Comparison of ENCODE assay signal across 26 cellular contexts in genomic region chr10:93149761-93150160, GRCh38.
DNase-seq lines count a peak whose midpoint lies in the region; ATAC-seq and TF ChIP-seq lines count a peak whose summit lies in the region.
"Had no signal": no experiment of that assay in that cellular context is flagged by ENCODE, and none has a peak within 500 bp of the region (broad histone marks: within the 10 kb centered on the region; RNA-seq: fewer than 3 reads in every experiment).

No MANE protein-coding gene starts in this region.

- H3K9me3 ChIP-seq in Karpas-422 (ENCODE audit: low read length) (no peaks in the 10 kb centered on the region), lower lobe of right lung (peaks cover 4% of the 10 kb centered on the region)
- H3K9me3 ChIP-seq: adrenal gland, right lobe of liver, tibial artery had no signal

- H3K4me1 ChIP-seq in Karpas-422 (ENCODE audit: low read length), result no peaks in the 10 kb centered on the region
- no peaks in the 10 kb centered on the region for H3K4me1 ChIP-seq in lower lobe of right lung
- H3K4me1 ChIP-seq: adrenal gland, right lobe of liver had no signal

- H3K4me3 ChIP-seq in brain microvascular endothelial cell (ENCODE audit: low read depth, low read length), result no peak overlapping the region
- no peak overlapping the region for H3K4me3 ChIP-seq in fibroblast of the aortic adventitia (ENCODE audit: low read depth, low read length)
- H3K4me3 ChIP-seq in Karpas-422 (ENCODE audit: low read length), result no peak overlapping the region
- no peak overlapping the region for H3K4me3 ChIP-seq in lower lobe of right lung
- H3K4me3 ChIP-seq: adrenal gland, GM12878, heart right ventricle, right lobe of liver, tibial artery had no signal

- H3K36me3 ChIP-seq in brain microvascular endothelial cell (replicated peaks), result no peaks in the 10 kb centered on the region
- no peaks in the 10 kb centered on the region for H3K36me3 ChIP-seq in Karpas-422 (ENCODE audit: insufficient read depth, low read length)
- no peaks in the 10 kb centered on the region for H3K36me3 ChIP-seq in lower lobe of right lung
- H3K36me3 ChIP-seq: adrenal gland, heart right ventricle, right lobe of liver, tibial artery had no signal

- DNase-seq in LHCN-M2 (ENCODE audit: low read depth), result peak; percentile 10
- peak; percentile 18 for DNase-seq in brain microvascular endothelial cell
- DNase-seq in fibroblast of the aortic adventitia (ENCODE audit: low read depth), result peak; percentile 46
- no peak for DNase-seq in HCEC 1CT
- no peak for DNase-seq in Karpas-422
- no peak for DNase-seq in lower lobe of right lung
- DNase-seq: adrenal gland; effector CD8-positive, alpha-beta T cell; heart right ventricle; kidney glomerular epithelial cell; midbrain; NCI-H1417 treated with DMSO at 0.1 percent for 48 hours; NCI-H2029 treated with DMSO at 0.1 percent for 48 hours; NCI-H526 treated with DMSO at 0.1 percent for 48 hours; nucleus accumbens; right lobe of liver; SHP77; stimulated activated CD4-positive, alpha-beta T cell treated with anti-CD3 and anti-CD28 coated beads, Interleukin-4, amount 100 ng/mL, for 1 hour; T-helper 17 cell; tibial artery had no signal

- no peak overlapping the region for H2AFZ ChIP-seq in Karpas-422 (ENCODE audit: low read length)

- H4K20me1 ChIP-seq in Karpas-422 (ENCODE audit: insufficient read depth, low read depth, low read length), result no peaks in the 10 kb centered on the region

- H3K27ac ChIP-seq in brain microvascular endothelial cell (no peak overlapping the region), Karpas-422 (ENCODE audit: low read length) (no peak overlapping the region), lower lobe of right lung (no peak overlapping the region)
- H3K27ac ChIP-seq: adrenal gland, epithelial cell of prostate, foreskin keratinocyte, heart right ventricle, right lobe of liver, tibial artery had no signal

- H3K4me2 ChIP-seq in Karpas-422 (ENCODE audit: low read depth, low read length, poor library complexity, severe bottlenecking), result no peak overlapping the region

- H3K9ac ChIP-seq in Karpas-422 (ENCODE audit: low read length), result no peak overlapping the region

- H3K27me3 ChIP-seq in brain microvascular endothelial cell (replicated peaks) (no peaks in the 10 kb centered on the region), Karpas-422 (ENCODE audit: low read length) (no peaks in the 10 kb centered on the region), lower lobe of right lung (ENCODE audit: low read depth) (no peaks in the 10 kb centered on the region)
- H3K27me3 ChIP-seq: adrenal gland, right lobe of liver, tibial artery had no signal

- ATAC-seq in GM19351 (IDR thresholded peaks at IDR 0.05; ENCODE audit: unreplicated experiment) (no peak), lower lobe of right lung (no peak)
- ATAC-seq: activated CD4-positive, CD25-positive, alpha-beta regulatory T cell treated with anti-CD3 and anti-CD28 coated beads, Interleukin-2, amount 50 U/mL, for 24 hours; GM12878; heart right ventricle; naive thymus-derived CD4-positive, alpha-beta T cell; right lobe of liver had no signal

- in situ Hi-C loops in brain microvascular endothelial cell (cut with HindIII; ENCODE audit: low pct_ligation_motif_present, low sequenced_read_pairs), result no loop called here

- no peaks in the 10 kb centered on the region for H3K79me2 ChIP-seq in Karpas-422 (ENCODE audit: low read length)

- no peaks in the 10 kb centered on the region for H3K9me2 ChIP-seq in Karpas-422 (replicated peaks; ENCODE audit: insufficient read depth, low read length)

- intact Hi-C loops in lower lobe of right lung (cut with DNase I), result no loop called here

- no peak for TF ChIP-seq CTCF in brain microvascular endothelial cell (IDR thresholded peaks at IDR 0.05; ENCODE audit: low read depth, low read length, missing control alignments)
- no peak for TF ChIP-seq CTCF in fibroblast of the aortic adventitia (IDR thresholded peaks at IDR 0.05; ENCODE audit: insufficient read depth, low read length)
- no peak for TF ChIP-seq CTCF in lower lobe of right lung (IDR thresholded peaks at IDR 0.05)

Comparison
In these comparisons a context has a peak if more than half of its experiments do, and no peak if none do; other contexts are left out.
1. DNase-seq: peak in LHCN-M2 (single experiment), brain microvascular endothelial cell (single experiment) and fibroblast of the aortic adventitia (single experiment); none in HCEC 1CT (single experiment), Karpas-422 (single experiment) and lower lobe of right lung (single experiment).